In the genomic region with DNA sequence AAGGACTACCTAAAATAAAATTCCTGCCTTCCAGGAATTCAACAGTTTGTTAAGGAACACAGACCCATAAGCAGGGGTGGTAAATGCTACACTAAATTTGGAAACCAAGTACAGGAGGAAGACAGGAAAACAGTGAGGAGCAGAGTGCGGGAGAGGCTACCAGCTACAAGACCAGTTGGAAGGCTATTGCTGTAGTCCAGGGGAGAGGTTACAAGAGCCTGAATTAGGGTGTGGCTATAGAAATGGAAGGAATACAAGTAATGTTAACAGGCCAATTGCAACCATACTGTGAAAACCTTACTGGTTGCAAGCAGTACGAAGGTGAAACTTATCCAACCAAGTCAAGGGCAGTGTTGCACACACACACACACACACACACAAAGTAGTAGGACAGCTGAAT, we compare ENCODE assay signal across 1 cellular context.
TF ChIP-seq lines count a peak whose summit lies in the region.

No MANE protein-coding gene starts in this region.

TF ChIP-seq in A549, 52 proteins besides CTCF, POLR2A, EP300 and RAD21 (continued from another document):
- TF ChIP-seq, protein P1, sequence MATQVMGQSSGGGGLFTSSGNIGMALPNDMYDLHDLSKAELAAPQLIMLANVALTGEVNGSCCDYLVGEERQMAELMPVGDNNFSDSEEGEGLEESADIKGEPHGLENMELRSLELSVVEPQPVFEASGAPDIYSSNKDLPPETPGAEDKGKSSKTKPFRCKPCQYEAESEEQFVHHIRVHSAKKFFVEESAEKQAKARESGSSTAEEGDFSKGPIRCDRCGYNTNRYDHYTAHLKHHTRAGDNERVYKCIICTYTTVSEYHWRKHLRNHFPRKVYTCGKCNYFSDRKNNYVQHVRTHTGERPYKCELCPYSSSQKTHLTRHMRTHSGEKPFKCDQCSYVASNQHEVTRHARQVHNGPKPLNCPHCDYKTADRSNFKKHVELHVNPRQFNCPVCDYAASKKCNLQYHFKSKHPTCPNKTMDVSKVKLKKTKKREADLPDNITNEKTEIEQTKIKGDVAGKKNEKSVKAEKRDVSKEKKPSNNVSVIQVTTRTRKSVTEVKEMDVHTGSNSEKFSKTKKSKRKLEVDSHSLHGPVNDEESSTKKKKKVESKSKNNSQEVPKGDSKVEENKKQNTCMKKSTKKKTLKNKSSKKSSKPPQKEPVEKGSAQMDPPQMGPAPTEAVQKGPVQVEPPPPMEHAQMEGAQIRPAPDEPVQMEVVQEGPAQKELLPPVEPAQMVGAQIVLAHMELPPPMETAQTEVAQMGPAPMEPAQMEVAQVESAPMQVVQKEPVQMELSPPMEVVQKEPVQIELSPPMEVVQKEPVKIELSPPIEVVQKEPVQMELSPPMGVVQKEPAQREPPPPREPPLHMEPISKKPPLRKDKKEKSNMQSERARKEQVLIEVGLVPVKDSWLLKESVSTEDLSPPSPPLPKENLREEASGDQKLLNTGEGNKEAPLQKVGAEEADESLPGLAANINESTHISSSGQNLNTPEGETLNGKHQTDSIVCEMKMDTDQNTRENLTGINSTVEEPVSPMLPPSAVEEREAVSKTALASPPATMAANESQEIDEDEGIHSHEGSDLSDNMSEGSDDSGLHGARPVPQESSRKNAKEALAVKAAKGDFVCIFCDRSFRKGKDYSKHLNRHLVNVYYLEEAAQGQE (IDR thresholded peaks at IDR 0.05), result no peak
